ENCODE assay signal across 1 cellular context in genomic region chr5:87412417-87413115, GRCh38.
TF ChIP-seq lines count a peak whose summit lies in the region.

Gene CCNH (minus strand): TSS chr5:87412930. CDS start chr5:87412794, 136 bp downstream.

TF ChIP-seq in SK-N-SH, 30 proteins besides CTCF, POLR2A, EP300 and RAD21 (continued from another document):
- TF ChIP-seq USF2 (IDR thresholded peaks at IDR 0.05; ENCODE audit: borderline replicate concordance, low read depth, low read length): no peak
- no peak for TF ChIP-seq MXI1 (IDR thresholded peaks at IDR 0.05; ENCODE audit: low read depth, low read length)
- peak; percentile 98 for TF ChIP-seq CHD2 (IDR thresholded peaks at IDR 0.05; ENCODE audit: low read length, partially characterized antibody)
- TF ChIP-seq REST (IDR thresholded peaks at IDR 0.05; ENCODE audit: low read depth, low read length): no peak
- no peak for TF ChIP-seq FOXM1 (IDR thresholded peaks at IDR 0.05; ENCODE audit: low read depth)
- TF ChIP-seq GATA2 (CRISPR knock-in tag; IDR thresholded peaks at IDR 0.05): 0 out of 2 replicates have a peak, but pooled peaks have one; percentile 11
- TF ChIP-seq RCOR1 (IDR thresholded peaks at IDR 0.05; ENCODE audit: low read length): 0 out of 2 replicates have a peak, but pooled peaks have one; percentile 14
TF ChIP-seq in SK-N-SH: peak in this region for 10.
